6 cellular contexts compared by ENCODE assay signal in genomic region chr19:57499332-57499679, GRCh38. TPM values are rescaled to one million over a fixed set of nuclear protein-coding genes. Genes with fewer than 3 reads are reported as not detected.
A peak's percentile ranks its signal among the peaks of the same experiment; 100 is the strongest.
DNase-seq lines count a peak whose midpoint lies in the region; ATAC-seq and TF ChIP-seq lines count a peak whose summit lies in the region.
"Not testable (repeated sequence)": the region's sequence is repeated elsewhere in the genome, so short reads cannot be mapped to it uniquely, and the experiment has no call there.

No MANE protein-coding gene starts in this region.

- H3K4me3 ChIP-seq in DOHH2 (ENCODE audit: low read length) (peak overlapping the region; percentile 78), neural cell (ENCODE audit: low read length) (peak overlapping the region; percentile 75), suprapubic skin (peak overlapping the region; percentile 77)

- peaks cover 13 to 54% (median 44%) of the 10 kb centered on the region in 3 donors for H3K9me3 Mint-ChIP-seq in T-cell
- H3K9me3 Mint-ChIP-seq in activated naive CD4-positive, alpha-beta T cell treated with anti-CD3 and anti-CD28 coated beads, Interleukin-2, amount 10 ng/mL, durations not matched to agents 7 days and 5 days: peaks cover 59% of the 10 kb centered on the region
- not testable (repeated sequence) for H3K9me3 Mint-ChIP-seq in endothelial cell (ENCODE audit: unreplicated experiment)

- H3K9me2 ChIP-seq in DOHH2 (replicated peaks; ENCODE audit: control insufficient read depth, low read length); neural cell (ENCODE audit: insufficient read depth, low read length): not testable (repeated sequence)

- not testable (repeated sequence) for H2AFZ ChIP-seq in neural cell (ENCODE audit: low read depth, low read length)

- H3K4me2 ChIP-seq in DOHH2 (ENCODE audit: low read length): peak overlapping the region; percentile 69
- H3K4me2 ChIP-seq in neural cell (ENCODE audit: low read length): not testable (repeated sequence)

- H3K36me3 Mint-ChIP-seq in T-cell (peaks cover 56% of the 10 kb centered on the region), endothelial cell (ENCODE audit: low read depth, unreplicated experiment) (peaks cover 43% of the 10 kb centered on the region)
- peaks cover 53% of the 10 kb centered on the region for H3K36me3 Mint-ChIP-seq in activated naive CD4-positive, alpha-beta T cell treated with anti-CD3 and anti-CD28 coated beads, Interleukin-2, amount 10 ng/mL, durations not matched to agents 7 days and 5 days

- H3K4me3 Mint-ChIP-seq in T-cell (peak overlapping the region; percentile 76 to 82 (median 82)), endothelial cell (ENCODE audit: unreplicated experiment) (peak overlapping the region; percentile 62)
- peak overlapping the region; percentile 74 for H3K4me3 Mint-ChIP-seq in activated naive CD4-positive, alpha-beta T cell treated with anti-CD3 and anti-CD28 coated beads, Interleukin-2, amount 10 ng/mL, durations not matched to agents 7 days and 5 days

- not testable (repeated sequence) for TF ChIP-seq CTCF in DOHH2 (IDR thresholded peaks at IDR 0.05; ENCODE audit: low read depth, low read length, poor library complexity, severe bottlenecking); endothelial cell (IDR thresholded peaks at IDR 0.05; ENCODE audit: unreplicated experiment); neural cell (IDR thresholded peaks at IDR 0.05; ENCODE audit: poor library complexity, severe bottlenecking); suprapubic skin (IDR thresholded peaks at IDR 0.05)

- peaks cover 36% of the 10 kb centered on the region for H3K9me3 ChIP-seq in DOHH2 (ENCODE audit: control insufficient read depth, insufficient read depth, low read length)
- H3K9me3 ChIP-seq in neural cell (ENCODE audit: low read length); suprapubic skin: not testable (repeated sequence)

- H3K27me3 ChIP-seq in DOHH2 (ENCODE audit: control insufficient read depth, low read length); neural cell (ENCODE audit: insufficient read depth, low read depth, low read length); suprapubic skin: not testable (repeated sequence)

- H3K27ac Mint-ChIP-seq in T-cell: peak overlapping the region; percentile 79 to 83
- peak overlapping the region; percentile 83 for H3K27ac Mint-ChIP-seq in activated naive CD4-positive, alpha-beta T cell treated with anti-CD3 and anti-CD28 coated beads, Interleukin-2, amount 10 ng/mL, durations not matched to agents 7 days and 5 days
- not testable (repeated sequence) for H3K27ac Mint-ChIP-seq in endothelial cell (ENCODE audit: unreplicated experiment)

- not testable (repeated sequence) for H3K36me3 ChIP-seq in DOHH2 (ENCODE audit: control insufficient read depth, low read length); neural cell (ENCODE audit: insufficient read depth, low read length); suprapubic skin

- TF ChIP-seq RAD21 in neural cell (conservative IDR thresholded peaks at IDR 0.05): not testable (repeated sequence)

- DNase-seq in T-cell; activated naive CD4-positive, alpha-beta T cell treated with anti-CD3 and anti-CD28 coated beads, Interleukin-2, amount 10 ng/mL, durations not matched to agents 7 days and 5 days; endothelial cell (ENCODE audit: low spot score); suprapubic skin (ENCODE audit: low spot score in 2 of 2): not testable (repeated sequence)

- H3K27me3 Mint-ChIP-seq in T-cell; activated naive CD4-positive, alpha-beta T cell treated with anti-CD3 and anti-CD28 coated beads, Interleukin-2, amount 10 ng/mL, durations not matched to agents 7 days and 5 days; endothelial cell (ENCODE audit: unreplicated experiment): not testable (repeated sequence)

- POLR2A ChIA-PET in T-cell (lab: Charles Lee): not testable (repeated sequence)

- peaks cover 27 to 31% (median 30%) of the 10 kb centered on the region in 3 donors for H3K4me1 Mint-ChIP-seq in T-cell
- H3K4me1 Mint-ChIP-seq in activated naive CD4-positive, alpha-beta T cell treated with anti-CD3 and anti-CD28 coated beads, Interleukin-2, amount 10 ng/mL, durations not matched to agents 7 days and 5 days: peaks cover 19% of the 10 kb centered on the region
- H3K4me1 Mint-ChIP-seq in endothelial cell (ENCODE audit: unreplicated experiment): peaks cover 15% of the 10 kb centered on the region

- not testable (repeated sequence) for H3F3A ChIP-seq in DOHH2 (ENCODE audit: control insufficient read depth, insufficient read depth); neural cell (ENCODE audit: insufficient read depth, low read length, poor library complexity, severe bottlenecking)

- CTCF ChIA-PET in T-cell (lab: Charles Lee): interaction anchor here in 1 of 2 donors (1.0 kb wide), 1 partner anchor 22 kb away, joined by 5 read pairs; the partner anchor contains the start of gene ZNF772
- CTCF ChIA-PET in activated naive CD4-positive, alpha-beta T cell treated with anti-CD3 and anti-CD28 coated beads, Interleukin-2, amount 10 ng/mL, durations not matched to agents 7 days and 5 days (lab: Charles Lee): not testable (repeated sequence)

- H3K4me1 ChIP-seq in DOHH2 (ENCODE audit: control insufficient read depth, low read length); suprapubic skin: not testable (repeated sequence)

- not testable (repeated sequence) for H3K9ac ChIP-seq in neural cell (ENCODE audit: low read length)

- TF ChIP-seq EP300 in neural cell (conservative IDR thresholded peaks at IDR 0.05; ENCODE audit: poor library complexity, severe bottlenecking); suprapubic skin (IDR thresholded peaks at IDR 0.05): not testable (repeated sequence)

- ATAC-seq in T-cell (replicated peaks in 1 of 4): not testable (repeated sequence)

- H3K27ac ChIP-seq in DOHH2 (ENCODE audit: low read depth, low read length); neural cell (ENCODE audit: low read length); suprapubic skin: not testable (repeated sequence)

- not testable (repeated sequence) for H3K79me2 ChIP-seq in DOHH2 (ENCODE audit: control insufficient read depth, low read length)
- H3K79me2 ChIP-seq in neural cell (replicated peaks; ENCODE audit: insufficient read depth, low read length): peaks cover 18% of the 10 kb centered on the region

- not testable (repeated sequence) for TF ChIP-seq POLR2A in suprapubic skin (IDR thresholded peaks at IDR 0.05)

- H4K20me1 ChIP-seq in DOHH2 (ENCODE audit: control insufficient read depth, insufficient read depth, low read depth, low read length); neural cell (ENCODE audit: insufficient read depth): not testable (repeated sequence)

RNA-seq across cellular contexts. Expression of gene ZNF773, which starts 0.4 kb away (rescaled TPM):
- total RNA-seq in T-cell (10 to 100 TPM; 10.3 to 25.6 (median 18.7) TPM), endothelial cell (ENCODE audit: unreplicated experiment) (9.7 TPM), suprapubic skin (10 to 100 TPM; 10.5 to 24.1 (median 16.2) TPM)
- 17.2 and 23.3 TPM in 2 replicates for polyA plus RNA-seq in neural cell
- polyA minus RNA-seq in neural cell: 39.7 and 52.9 TPM in 2 replicates

RNA-seq across cellular contexts. Expression of gene ZNF419, which starts 11.8 kb away (rescaled TPM):
- total RNA-seq in T-cell (10 to 100 TPM in 4 of 5 donors, 1 to 10 TPM in 1; 6.3 to 24.5 (median 21.5) TPM), endothelial cell (ENCODE audit: unreplicated experiment) (16.1 TPM), suprapubic skin (10 to 100 TPM in 1 of 4 donors, 1 to 10 TPM in 3; 7.9 to 20.4 (median 8.9) TPM)
- polyA plus RNA-seq in neural cell: 34.5 and 46.3 TPM in 2 replicates
- 39.0 and 44.2 TPM in 2 replicates for polyA minus RNA-seq in neural cell

RNA-seq across cellular contexts. Expression of gene ZNF772, which starts 21.9 kb away (rescaled TPM):
- total RNA-seq in T-cell: 10 to 100 TPM in 1 of 5 donors, 1 to 10 TPM in 4; 2.3 to 12.1 (median 9.4) TPM
- 19.1 TPM for total RNA-seq in endothelial cell (ENCODE audit: unreplicated experiment)
- 24.0 and 29.7 TPM in 2 replicates for polyA plus RNA-seq in neural cell
- polyA minus RNA-seq in neural cell: 122 and 124 TPM in 2 replicates
- 10 to 100 TPM in 2 of 4 donors, 1 to 10 TPM in 2; 6.1 to 15.0 (median 10.9) TPM for total RNA-seq in suprapubic skin

RNA-seq across cellular contexts. Expression of gene ZNF549, which starts 27.9 kb away (rescaled TPM):
- total RNA-seq in T-cell (10 to 100 TPM in 4 of 5 donors, 1 to 10 TPM in 1; 9.0 to 17.4 (median 16.0) TPM), endothelial cell (ENCODE audit: unreplicated experiment) (10.6 TPM), suprapubic skin (1 to 10 TPM; 3.4 to 9.5 (median 4.9) TPM)
- 17.9 and 24.0 TPM in 2 replicates for polyA plus RNA-seq in neural cell
- 31.4 and 34.2 TPM in 2 replicates for polyA minus RNA-seq in neural cell

RNA-seq across cellular contexts. Expression of gene VN1R1, which starts 42.4 kb away (rescaled TPM):
- total RNA-seq in T-cell (under 1 TPM in 3 of 5 donors, not detected in 2; 0.41 to 0.61 (median 0.53) TPM), endothelial cell (ENCODE audit: unreplicated experiment) (1.8 TPM), suprapubic skin (1 to 10 TPM in 3 of 4 donors, under 1 TPM in 1; 0.76 to 3.9 (median 1.2) TPM)
- 5.4 and 6.2 TPM in 2 replicates for polyA plus RNA-seq in neural cell
- 8.5 and 9.4 TPM in 2 replicates for polyA minus RNA-seq in neural cell
